ENCODE assay signal across 10 cellular contexts in genomic region chr5:151671979-151672378, GRCh38. TPM values are rescaled to one million over a fixed set of nuclear protein-coding genes. Genes with fewer than 3 reads are reported as not detected.
DNase-seq lines count a peak whose midpoint lies in the region; ATAC-seq, FAIRE-seq and TF ChIP-seq lines count a peak whose summit lies in the region.
"Had no signal": no experiment of that assay in that cellular context is flagged by ENCODE, and none has a peak within 500 bp of the region (broad histone marks: within the 10 kb centered on the region; RNA-seq: fewer than 3 reads in every experiment).

No MANE protein-coding gene starts in this region.

- H3K9ac ChIP-seq in keratinocyte (ENCODE audit: control insufficient read depth, extremely low read depth, insufficient read depth, low read length) (peak overlapping the region; percentile 14), skeletal muscle satellite cell (ENCODE audit: low read depth, low read length) (peak overlapping the region; percentile 58)

- H3K27me3 ChIP-seq in keratinocyte (ENCODE audit: control insufficient read depth, extremely low read depth, insufficient read depth, low read length) (no peaks in the 10 kb centered on the region), skeletal muscle satellite cell (ENCODE audit: control insufficient read depth, insufficient read depth, low read length) (no peaks in the 10 kb centered on the region)

- H3K27me3 Mint-ChIP-seq in chondrocyte (ENCODE audit: low read depth) = no peaks in the 10 kb centered on the region

- H3K4me1 ChIP-seq in keratinocyte (ENCODE audit: control insufficient read depth, extremely low read depth, insufficient read depth, low read length) (peaks cover 26% of the 10 kb centered on the region), skeletal muscle satellite cell (ENCODE audit: control insufficient read depth, insufficient read depth, low read length) (peaks cover 73% of the 10 kb centered on the region)

- H3K36me3 Mint-ChIP-seq in chondrocyte (ENCODE audit: low read depth) = peaks cover 81% of the 10 kb centered on the region

- H3K9me3 ChIP-seq in keratinocyte (ENCODE audit: control insufficient read depth, low read depth, low read length) (no peaks in the 10 kb centered on the region), skeletal muscle satellite cell (replicated peaks; ENCODE audit: low read length) (no peaks in the 10 kb centered on the region)

- H3K4me3 Mint-ChIP-seq in chondrocyte (ENCODE audit: unreplicated experiment) = no peak overlapping the region

- H3K79me2 ChIP-seq in keratinocyte (ENCODE audit: control insufficient read depth, insufficient read depth, low read length) = peaks cover 7% of the 10 kb centered on the region

- H3K4me2 ChIP-seq in keratinocyte (ENCODE audit: control insufficient read depth, extremely low read depth, insufficient read depth, low read depth, low read length) (no peak overlapping the region), skeletal muscle satellite cell (ENCODE audit: low read length) (peak overlapping the region; percentile 28)

- H3K4me3 ChIP-seq in keratinocyte (ENCODE audit: control insufficient read depth in 2 of 3, extremely low read depth in 1 of 3, insufficient read depth in 2 of 3, low read depth in 1 of 3, low read length in 3 of 3) = no peak overlapping the region
- no peak overlapping the region for H3K4me3 ChIP-seq in skeletal muscle satellite cell (ENCODE audit: low read length)

- no peaks in the 10 kb centered on the region for H4K20me1 ChIP-seq in keratinocyte (ENCODE audit: control insufficient read depth, extremely low read depth, insufficient read depth, low read length)

- ATAC-seq in HG02642 (IDR thresholded peaks at IDR 0.05; ENCODE audit: poor library complexity, unreplicated experiment) (no peak), GM21447 (IDR thresholded peaks at IDR 0.05; ENCODE audit: unreplicated experiment) (no peak)

- dilution Hi-C loops in keratinocyte (cut with MboI; ENCODE audit: extremely low pct_ligation_motif_present, low sequenced_read_pairs) = no loop called here

- H3K9me1 ChIP-seq in keratinocyte (ENCODE audit: control insufficient read depth, extremely low read depth, insufficient read depth, low read length) = peaks cover 4% of the 10 kb centered on the region

- peaks cover 33 to 72% of the 10 kb centered on the region in 2 experiments for H3K36me3 ChIP-seq in keratinocyte (ENCODE audit: control insufficient read depth in 2 of 2, extremely low read depth in 1 of 2, insufficient read depth in 2 of 2, low read length in 2 of 2)
- peaks cover 95% of the 10 kb centered on the region for H3K36me3 ChIP-seq in skeletal muscle satellite cell (ENCODE audit: insufficient read depth, low read length)

- H3K27ac ChIP-seq in keratinocyte (ENCODE audit: control insufficient read depth, insufficient read depth, low read length) = peak overlapping the region; percentile 33

- FAIRE-seq in keratinocyte (lab: Jason Lieb, UNC) = peak; percentile 69
- FAIRE-seq: GM12892 had no signal

- no peak for TF ChIP-seq CTCF in chondrocyte (IDR thresholded peaks at IDR 0.05)
- no peak for TF ChIP-seq CTCF in keratinocyte (optimal IDR thresholded peaks at IDR 0.05 in 1 of 3, IDR thresholded peaks at IDR 0.05 in 1 of 3, conservative IDR thresholded peaks at IDR 0.05 in 1 of 3; ENCODE audit: extremely low read depth in 1 of 3, insufficient read depth in 2 of 3, low read length in 3 of 3)

- H2AFZ ChIP-seq in keratinocyte (ENCODE audit: control insufficient read depth, low read length) = no peak overlapping the region

- H3K4me1 Mint-ChIP-seq in chondrocyte (ENCODE audit: low read depth) = peaks cover 99% of the 10 kb centered on the region

- H3K9me3 Mint-ChIP-seq in chondrocyte (ENCODE audit: low read depth) = no peaks in the 10 kb centered on the region

- peak overlapping the region; percentile 92 for H3K27ac Mint-ChIP-seq in chondrocyte (ENCODE audit: unreplicated experiment)

- DNase-seq in HCEC 1CT (peak; percentile 24), chondrocyte (ENCODE audit: low spot score) (no peak), keratinocyte (ENCODE audit: low read depth, low spot score) (no peak), kidney tubule cell (ENCODE audit: low spot score) (no peak)
- DNase-seq in activated CD4-positive, alpha-beta T cell treated with anti-CD3 and anti-CD28 coated beads, Interleukin-2, amount 50 U/mL, for 1 hour = no peak
- DNase-seq: cortex of kidney had no signal

RNA-seq across cellular contexts. Expression of gene SPARC, which starts 14.7 kb away (rescaled TPM):
- 19,093 to 24,474 TPM (median 24,306 TPM) in 3 replicates for total RNA-seq in chondrocyte
- 289 to 702 TPM (median 397 TPM) in 3 replicates for polyA plus RNA-seq in keratinocyte
- polyA plus RNA-seq in keratinocyte (2011; ENCODE audit: low read depth) = 35.6 TPM
- 237 and 295 TPM in 2 replicates for polyA plus RNA-seq in keratinocyte (2011; cell fraction: cytosol; rRNA removed)
- 536 and 559 TPM in 2 replicates for polyA plus RNA-seq in keratinocyte (2011; cell fraction: nucleus; rRNA removed)
- polyA plus RNA-seq in keratinocyte (2012; ENCODE audit: low replicate concordance) = 21.7 and 645 TPM in 2 replicates
- polyA minus RNA-seq in keratinocyte = 352 to 681 TPM (median 403 TPM) in 3 replicates
- polyA minus RNA-seq in keratinocyte (2011; cell fraction: cytosol; rRNA and poly(A)+ RNA removed) = 226 TPM
- polyA minus RNA-seq in keratinocyte (2011; cell fraction: nucleus; rRNA and poly(A)+ RNA removed) = 248 and 370 TPM in 2 replicates
- total RNA-seq in skeletal muscle satellite cell (2012; rRNA removed) = 652 and 1,273 TPM in 2 replicates
